2 cellular contexts compared by ENCODE assay signal in the genomic region with DNA sequence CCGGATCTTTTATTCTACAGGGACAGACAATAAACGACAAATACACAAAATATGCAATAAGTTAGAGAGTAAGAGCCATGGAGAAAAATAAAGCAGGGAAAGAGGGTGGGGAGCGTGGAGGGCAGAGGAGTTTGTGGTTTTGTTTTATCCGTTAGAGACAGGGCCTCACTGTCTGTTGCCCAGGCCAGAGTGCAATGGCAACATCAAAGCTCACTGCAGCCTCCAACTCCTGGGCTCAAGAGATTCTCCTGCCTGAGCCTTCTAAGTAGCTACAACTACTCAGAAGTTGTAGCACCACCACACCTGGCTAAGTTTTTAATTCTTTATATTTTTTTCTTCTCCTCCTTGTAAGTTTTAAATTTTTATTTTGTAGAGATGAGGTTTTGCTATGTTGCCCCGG.
TF ChIP-seq lines count a peak whose summit lies in the region.

No MANE protein-coding gene starts in this region.

TF ChIP-seq in GM23338, 12 proteins besides CTCF, POLR2A, EP300 and RAD21 (continues in another document):
- no peak for TF ChIP-seq ZNF331 (CRISPR knock-in tag; IDR thresholded peaks at IDR 0.05; ENCODE audit: low read depth)
- no peak for TF ChIP-seq EZH2phosphoT487 (IDR thresholded peaks at IDR 0.05; ENCODE audit: unreplicated experiment)
- TF ChIP-seq, protein P1, sequence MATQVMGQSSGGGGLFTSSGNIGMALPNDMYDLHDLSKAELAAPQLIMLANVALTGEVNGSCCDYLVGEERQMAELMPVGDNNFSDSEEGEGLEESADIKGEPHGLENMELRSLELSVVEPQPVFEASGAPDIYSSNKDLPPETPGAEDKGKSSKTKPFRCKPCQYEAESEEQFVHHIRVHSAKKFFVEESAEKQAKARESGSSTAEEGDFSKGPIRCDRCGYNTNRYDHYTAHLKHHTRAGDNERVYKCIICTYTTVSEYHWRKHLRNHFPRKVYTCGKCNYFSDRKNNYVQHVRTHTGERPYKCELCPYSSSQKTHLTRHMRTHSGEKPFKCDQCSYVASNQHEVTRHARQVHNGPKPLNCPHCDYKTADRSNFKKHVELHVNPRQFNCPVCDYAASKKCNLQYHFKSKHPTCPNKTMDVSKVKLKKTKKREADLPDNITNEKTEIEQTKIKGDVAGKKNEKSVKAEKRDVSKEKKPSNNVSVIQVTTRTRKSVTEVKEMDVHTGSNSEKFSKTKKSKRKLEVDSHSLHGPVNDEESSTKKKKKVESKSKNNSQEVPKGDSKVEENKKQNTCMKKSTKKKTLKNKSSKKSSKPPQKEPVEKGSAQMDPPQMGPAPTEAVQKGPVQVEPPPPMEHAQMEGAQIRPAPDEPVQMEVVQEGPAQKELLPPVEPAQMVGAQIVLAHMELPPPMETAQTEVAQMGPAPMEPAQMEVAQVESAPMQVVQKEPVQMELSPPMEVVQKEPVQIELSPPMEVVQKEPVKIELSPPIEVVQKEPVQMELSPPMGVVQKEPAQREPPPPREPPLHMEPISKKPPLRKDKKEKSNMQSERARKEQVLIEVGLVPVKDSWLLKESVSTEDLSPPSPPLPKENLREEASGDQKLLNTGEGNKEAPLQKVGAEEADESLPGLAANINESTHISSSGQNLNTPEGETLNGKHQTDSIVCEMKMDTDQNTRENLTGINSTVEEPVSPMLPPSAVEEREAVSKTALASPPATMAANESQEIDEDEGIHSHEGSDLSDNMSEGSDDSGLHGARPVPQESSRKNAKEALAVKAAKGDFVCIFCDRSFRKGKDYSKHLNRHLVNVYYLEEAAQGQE (IDR thresholded peaks at IDR 0.05; ENCODE audit: unreplicated experiment), result no peak
- TF ChIP-seq, protein P2, sequence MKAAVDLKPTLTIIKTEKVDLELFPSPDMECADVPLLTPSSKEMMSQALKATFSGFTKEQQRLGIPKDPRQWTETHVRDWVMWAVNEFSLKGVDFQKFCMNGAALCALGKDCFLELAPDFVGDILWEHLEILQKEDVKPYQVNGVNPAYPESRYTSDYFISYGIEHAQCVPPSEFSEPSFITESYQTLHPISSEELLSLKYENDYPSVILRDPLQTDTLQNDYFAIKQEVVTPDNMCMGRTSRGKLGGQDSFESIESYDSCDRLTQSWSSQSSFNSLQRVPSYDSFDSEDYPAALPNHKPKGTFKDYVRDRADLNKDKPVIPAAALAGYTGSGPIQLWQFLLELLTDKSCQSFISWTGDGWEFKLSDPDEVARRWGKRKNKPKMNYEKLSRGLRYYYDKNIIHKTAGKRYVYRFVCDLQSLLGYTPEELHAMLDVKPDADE (IDR thresholded peaks at IDR 0.05), result no peak
- TF ChIP-seq, protein P3, sequence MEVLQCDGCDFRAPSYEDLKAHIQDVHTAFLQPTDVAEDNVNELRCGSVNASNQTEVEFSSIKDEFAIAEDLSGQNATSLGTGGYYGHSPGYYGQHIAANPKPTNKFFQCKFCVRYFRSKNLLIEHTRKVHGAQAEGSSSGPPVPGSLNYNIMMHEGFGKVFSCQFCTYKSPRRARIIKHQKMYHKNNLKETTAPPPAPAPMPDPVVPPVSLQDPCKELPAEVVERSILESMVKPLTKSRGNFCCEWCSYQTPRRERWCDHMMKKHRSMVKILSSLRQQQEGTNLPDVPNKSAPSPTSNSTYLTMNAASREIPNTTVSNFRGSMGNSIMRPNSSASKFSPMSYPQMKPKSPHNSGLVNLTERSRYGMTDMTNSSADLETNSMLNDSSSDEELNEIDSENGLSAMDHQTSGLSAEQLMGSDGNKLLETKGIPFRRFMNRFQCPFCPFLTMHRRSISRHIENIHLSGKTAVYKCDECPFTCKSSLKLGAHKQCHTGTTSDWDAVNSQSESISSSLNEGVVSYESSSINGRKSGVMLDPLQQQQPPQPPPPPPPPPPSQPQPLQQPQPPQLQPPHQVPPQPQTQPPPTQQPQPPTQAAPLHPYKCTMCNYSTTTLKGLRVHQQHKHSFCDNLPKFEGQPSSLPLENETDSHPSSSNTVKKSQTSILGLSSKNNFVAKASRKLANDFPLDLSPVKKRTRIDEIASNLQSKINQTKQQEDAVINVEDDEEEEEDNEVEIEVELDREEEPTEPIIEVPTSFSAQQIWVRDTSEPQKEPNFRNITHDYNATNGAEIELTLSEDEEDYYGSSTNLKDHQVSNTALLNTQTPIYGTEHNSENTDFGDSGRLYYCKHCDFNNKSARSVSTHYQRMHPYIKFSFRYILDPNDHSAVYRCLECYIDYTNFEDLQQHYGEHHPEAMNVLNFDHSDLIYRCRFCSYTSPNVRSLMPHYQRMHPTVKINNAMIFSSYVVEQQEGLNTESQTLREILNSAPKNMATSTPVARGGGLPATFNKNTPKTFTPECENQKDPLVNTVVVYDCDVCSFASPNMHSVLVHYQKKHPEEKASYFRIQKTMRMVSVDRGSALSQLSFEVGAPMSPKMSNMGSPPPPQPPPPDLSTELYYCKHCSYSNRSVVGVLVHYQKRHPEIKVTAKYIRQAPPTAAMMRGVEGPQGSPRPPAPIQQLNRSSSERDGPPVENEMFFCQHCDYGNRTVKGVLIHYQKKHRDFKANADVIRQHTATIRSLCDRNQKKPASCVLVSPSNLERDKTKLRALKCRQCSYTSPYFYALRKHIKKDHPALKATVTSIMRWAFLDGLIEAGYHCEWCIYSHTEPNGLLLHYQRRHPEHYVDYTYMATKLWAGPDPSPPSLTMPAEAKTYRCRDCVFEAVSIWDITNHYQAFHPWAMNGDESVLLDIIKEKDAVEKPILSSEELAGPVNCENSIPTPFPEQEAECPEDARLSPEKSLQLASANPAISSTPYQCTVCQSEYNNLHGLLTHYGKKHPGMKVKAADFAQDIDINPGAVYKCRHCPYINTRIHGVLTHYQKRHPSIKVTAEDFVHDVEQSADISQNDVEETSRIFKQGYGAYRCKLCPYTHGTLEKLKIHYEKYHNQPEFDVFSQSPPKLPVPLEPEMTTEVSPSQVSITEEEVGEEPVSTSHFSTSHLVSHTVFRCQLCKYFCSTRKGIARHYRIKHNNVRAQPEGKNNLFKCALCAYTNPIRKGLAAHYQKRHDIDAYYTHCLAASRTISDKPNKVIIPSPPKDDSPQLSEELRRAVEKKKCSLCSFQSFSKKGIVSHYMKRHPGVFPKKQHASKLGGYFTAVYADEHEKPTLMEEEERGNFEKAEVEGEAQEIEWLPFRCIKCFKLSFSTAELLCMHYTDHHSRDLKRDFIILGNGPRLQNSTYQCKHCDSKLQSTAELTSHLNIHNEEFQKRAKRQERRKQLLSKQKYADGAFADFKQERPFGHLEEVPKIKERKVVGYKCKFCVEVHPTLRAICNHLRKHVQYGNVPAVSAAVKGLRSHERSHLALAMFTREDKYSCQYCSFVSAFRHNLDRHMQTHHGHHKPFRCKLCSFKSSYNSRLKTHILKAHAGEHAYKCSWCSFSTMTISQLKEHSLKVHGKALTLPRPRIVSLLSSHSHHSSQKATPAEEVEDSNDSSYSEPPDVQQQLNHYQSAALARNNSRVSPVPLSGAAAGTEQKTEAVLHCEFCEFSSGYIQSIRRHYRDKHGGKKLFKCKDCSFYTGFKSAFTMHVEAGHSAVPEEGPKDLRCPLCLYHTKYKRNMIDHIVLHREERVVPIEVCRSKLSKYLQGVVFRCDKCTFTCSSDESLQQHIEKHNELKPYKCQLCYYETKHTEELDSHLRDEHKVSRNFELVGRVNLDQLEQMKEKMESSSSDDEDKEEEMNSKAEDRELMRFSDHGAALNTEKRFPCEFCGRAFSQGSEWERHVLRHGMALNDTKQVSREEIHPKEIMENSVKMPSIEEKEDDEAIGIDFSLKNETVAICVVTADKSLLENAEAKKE (CRISPR knock-in tag; IDR thresholded peaks at IDR 0.05), result no peak
- no peak for TF ChIP-seq POLR2AphosphoS5 (IDR thresholded peaks at IDR 0.05; ENCODE audit: low read depth)
- no peak for TF ChIP-seq STAT1 (IDR thresholded peaks at IDR 0.05; ENCODE audit: unreplicated experiment)
- TF ChIP-seq ZNF114 (CRISPR knock-in tag; IDR thresholded peaks at IDR 0.05), result no peak
- TF ChIP-seq JUNB (IDR thresholded peaks at IDR 0.05; ENCODE audit: unreplicated experiment), result no peak
- no peak for TF ChIP-seq CREB1 (CRISPR knock-in tag; IDR thresholded peaks at IDR 0.05; ENCODE audit: low read depth)

TF ChIP-seq in K562, 482 proteins besides CTCF, POLR2A, EP300 and RAD21:
- TF ChIP-seq ZNF395 (CRISPR knock-in tag; IDR thresholded peaks at IDR 0.05) (0 out of 2 replicates have a peak, but pooled peaks have one; percentile 17), HDAC1 (IDR thresholded peaks at IDR 0.05) (no peak)
